Comparison of ENCODE assay signal across 18 cellular contexts in the genomic region with DNA sequence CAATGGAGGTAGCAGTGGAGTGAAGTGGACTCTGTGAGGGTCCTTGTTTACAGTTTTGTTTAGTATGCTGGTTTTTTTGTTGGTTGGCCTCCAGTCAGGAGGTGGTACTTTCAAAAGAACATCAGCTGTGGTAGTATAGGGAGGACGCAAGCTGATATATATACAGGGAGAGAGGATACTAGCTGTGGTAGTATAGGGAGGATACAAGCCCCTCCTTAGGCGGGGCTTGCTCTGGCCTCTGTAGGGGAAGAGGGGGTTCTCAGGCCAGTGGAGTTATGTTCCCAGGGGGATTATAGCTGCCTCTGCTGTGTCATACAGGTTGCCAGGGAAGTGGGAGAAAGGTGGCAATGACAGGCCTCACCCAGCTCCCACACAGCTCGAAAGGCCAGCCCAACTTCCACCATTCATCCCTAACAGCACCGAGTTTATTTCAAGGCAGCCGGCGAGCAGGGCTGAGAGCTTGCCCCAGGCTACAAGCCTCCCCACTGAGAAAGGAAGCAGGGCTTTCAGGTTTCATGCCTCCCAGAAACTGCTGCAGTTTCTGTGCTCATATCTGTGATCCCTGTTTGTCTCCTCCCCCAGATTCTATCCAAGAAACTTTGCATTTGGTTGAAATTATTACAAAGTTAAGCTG. TPM values are rescaled to one million over a fixed set of nuclear protein-coding genes. Genes with fewer than 3 reads are reported as not detected.
DNase-seq lines count a peak whose midpoint lies in the region; ATAC-seq, FAIRE-seq and TF ChIP-seq lines count a peak whose summit lies in the region.
"Had no signal": no experiment of that assay in that cellular context is flagged by ENCODE, and none has a peak within 500 bp of the region (broad histone marks: within the 10 kb centered on the region; RNA-seq: fewer than 3 reads in every experiment).

No MANE protein-coding gene starts in this region.

- CTCF ChIA-PET in WTC11 (lab: Charles Lee): interaction anchor here (0.9 to 1.6 kb wide), 2 partner anchors 9 to 60 kb away, joined by 3 to 4 read pairs; no protein-coding TSS in a partner anchor

- H3K4me3 ChIP-seq in HUES64 (ENCODE audit: low read length) (no peak overlapping the region), mesendoderm (ENCODE audit: low read length) (no peak overlapping the region), right atrium auricular region (no peak overlapping the region)

- no peak overlapping the region for H2BK120ac ChIP-seq in mesendoderm (ENCODE audit: low read depth, low read length)

- H3K9ac ChIP-seq in HUES64 (ENCODE audit: low read depth, low read length) (no peak overlapping the region), mesendoderm (ENCODE audit: low read length) (no peak overlapping the region)

- peak overlapping the region; percentile 40; the same call in 1 of the 2 replicates for H3K27ac ChIP-seq in HUES64 (ENCODE audit: low read depth, low read length)
- peak overlapping the region; percentile 70 for H3K27ac ChIP-seq in mesendoderm (ENCODE audit: low read depth, low read length)
- no peak overlapping the region for H3K27ac ChIP-seq in right atrium auricular region

- H4K5ac ChIP-seq in mesendoderm (ENCODE audit: low read length): no peak overlapping the region

- H3K79me2 ChIP-seq in mesendoderm (ENCODE audit: control insufficient read depth, insufficient read depth, low read length): no peaks in the 10 kb centered on the region

- POLR2A ChIA-PET in WTC11 (lab: Charles Lee): interaction anchor here (0.9 kb wide), 1 partner anchor 522 kb away, joined by 3 read pairs; no protein-coding TSS in a partner anchor

- no peak for TF ChIP-seq CTCF in WTC11 (IDR thresholded peaks at IDR 0.05)
- no peak for TF ChIP-seq CTCF in right atrium auricular region (IDR thresholded peaks at IDR 0.05)

- ATAC-seq in WTC11 (peak; percentile 92), GM21576 (IDR thresholded peaks at IDR 0.05; ENCODE audit: unreplicated experiment) (no peak)

- DNase-seq in Daoy (ENCODE audit: low read depth) (peak; percentile 34), WTC11 (ENCODE audit: low spot score) (peak; percentile 40), mesendoderm (peak; percentile 65), right atrium auricular region (ENCODE audit: low spot score) (no peak), GM12892 (ENCODE audit: insufficient read length) (no peak), NCI-H1417 treated with DMSO at 0.1 percent for 48 hours (lab: John Stamatoyannopoulos, UW) (no peak)
- DNase-seq: Caco-2; GDM1; H7; NCI-H1092 treated with DMSO at 0.1 percent for 48 hours; NCI-H187; NCI-H524; NK-92 treated with Interleukin-12 subunit alpha and Interleukin-12 subunit beta, amount 100 ng/mL, for 24 hours had no signal

- FAIRE-seq in GM12892 (lab: Jason Lieb, UNC): no peak
- FAIRE-seq: A204.1 had no signal

- H3K36me3 Mint-ChIP-seq in WTC11: peaks cover 10% of the 10 kb centered on the region
- H3K36me3 Mint-ChIP-seq: CD14-positive monocyte had no signal

- H3K18ac ChIP-seq in mesendoderm (ENCODE audit: low read length): no peak overlapping the region

- H2AK5ac ChIP-seq in mesendoderm (ENCODE audit: low read length): no peak overlapping the region

- no peak overlapping the region for H3K4me2 ChIP-seq in mesendoderm (ENCODE audit: low read length)

- H2BK15ac ChIP-seq in mesendoderm (replicated peaks; ENCODE audit: low read depth): no peak overlapping the region

- TF ChIP-seq POLR2A in GM12892 (IDR thresholded peaks at IDR 0.05; ENCODE audit: low read depth, low read length): no peak

- peaks cover 19% of the 10 kb centered on the region for H3K4me1 Mint-ChIP-seq in WTC11
- H3K4me1 Mint-ChIP-seq: CD14-positive monocyte had no signal

- peaks cover 4% of the 10 kb centered on the region; the same call in 1 of the 2 replicates for H3K27me3 Mint-ChIP-seq in WTC11 (ENCODE audit: low read depth)

- no peak overlapping the region for H3K4me3 Mint-ChIP-seq in WTC11
- H3K4me3 Mint-ChIP-seq: CD14-positive monocyte had no signal

- WGBS in HUES64: 49% methylated on average over 6 of the region's 6 CpGs
- no CpG with 5 or more reads among the region's 6 CpGs for WGBS in mesendoderm (ENCODE audit: extremely low coverage, insufficient coverage, low lambda C conversion rate)

- H3K9me3 Mint-ChIP-seq in WTC11: peaks cover 17% of the 10 kb centered on the region

- no peak overlapping the region for H2BK5ac ChIP-seq in mesendoderm (ENCODE audit: low read length)

- H3K36me3 ChIP-seq in HUES64 (ENCODE audit: insufficient read depth, low read length) (no peaks in the 10 kb centered on the region), mesendoderm (ENCODE audit: control insufficient read depth, insufficient read depth, low read length) (no peaks in the 10 kb centered on the region), right atrium auricular region (no peaks in the 10 kb centered on the region)

- H3K23ac ChIP-seq in mesendoderm (ENCODE audit: low read length): no peak overlapping the region

- no peak overlapping the region for H3K4ac ChIP-seq in mesendoderm (ENCODE audit: low read depth, low read length)

- H3K27me3 ChIP-seq in HUES64 (ENCODE audit: insufficient read depth, low read length) (no peaks in the 10 kb centered on the region), mesendoderm (ENCODE audit: insufficient read depth, low read length, poor library complexity) (no peaks in the 10 kb centered on the region), right atrium auricular region (no peaks in the 10 kb centered on the region)

- H3K9me3 ChIP-seq in HUES64 (ENCODE audit: insufficient read depth, low read depth, low read length) (0 out of 2 replicates have a peak, but pooled peaks cover 2% of the 10 kb centered on the region), right atrium auricular region (no peaks in the 10 kb centered on the region)
- H3K9me3 ChIP-seq: Caco-2 had no signal

- no peaks in the 10 kb centered on the region for H3K79me1 ChIP-seq in mesendoderm (ENCODE audit: low read length)

- H3K56ac ChIP-seq in mesendoderm (ENCODE audit: low read length): no peak overlapping the region

- H3K4me1 ChIP-seq in HUES64 (ENCODE audit: insufficient read depth, low read length): peaks cover 8% of the 10 kb centered on the region
- no peaks in the 10 kb centered on the region for H3K4me1 ChIP-seq in mesendoderm (ENCODE audit: control insufficient read depth, low read depth, low read length)
- no peaks in the 10 kb centered on the region for H3K4me1 ChIP-seq in right atrium auricular region
- H3K4me1 ChIP-seq: Caco-2 had no signal

- H3K27ac Mint-ChIP-seq in WTC11: peak overlapping the region; percentile 87
- H3K27ac Mint-ChIP-seq: CD14-positive monocyte had no signal

- H4K8ac ChIP-seq in mesendoderm (ENCODE audit: low read depth, low read length): peak overlapping the region; percentile 82

TF ChIP-seq in WTC11, 78 proteins besides CTCF, POLR2A, EP300 and RAD21:
- TF ChIP-seq IRF2 (CRISPR knock-in tag; IDR thresholded peaks at IDR 0.05; ENCODE audit: borderline replicate concordance, low read depth): no peak
- TF ChIP-seq, protein P1, sequence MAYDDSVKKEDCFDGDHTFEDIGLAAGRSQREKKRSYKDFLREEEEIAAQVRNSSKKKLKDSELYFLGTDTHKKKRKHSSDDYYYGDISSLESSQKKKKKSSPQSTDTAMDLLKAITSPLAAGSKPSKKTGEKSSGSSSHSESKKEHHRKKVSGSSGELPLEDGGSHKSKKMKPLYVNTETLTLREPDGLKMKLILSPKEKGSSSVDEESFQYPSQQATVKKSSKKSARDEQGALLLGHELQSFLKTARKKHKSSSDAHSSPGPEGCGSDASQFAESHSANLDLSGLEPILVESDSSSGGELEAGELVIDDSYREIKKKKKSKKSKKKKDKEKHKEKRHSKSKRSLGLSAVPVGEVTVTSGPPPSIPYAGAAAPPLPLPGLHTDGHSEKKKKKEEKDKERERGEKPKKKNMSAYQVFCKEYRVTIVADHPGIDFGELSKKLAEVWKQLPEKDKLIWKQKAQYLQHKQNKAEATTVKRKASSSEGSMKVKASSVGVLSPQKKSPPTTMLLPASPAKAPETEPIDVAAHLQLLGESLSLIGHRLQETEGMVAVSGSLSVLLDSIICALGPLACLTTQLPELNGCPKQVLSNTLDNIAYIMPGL (CRISPR knock-in tag; IDR thresholded peaks at IDR 0.05): no peak
- TF ChIP-seq JUN (CRISPR knock-in tag; IDR thresholded peaks at IDR 0.05): no peak

RNA-seq across cellular contexts. Expression of gene OR52E6, which starts 10.4 kb away (rescaled TPM):
- total RNA-seq in Daoy (2014; rRNA removed; shearing (Covaris generic)): not detected in 2 replicates
- not detected for polyA plus RNA-seq in HUES64 (2013, experiment 1 of 2)
- not detected for polyA plus RNA-seq in HUES64 (2013, experiment 2 of 2)
- total RNA-seq in WTC11 (2021): not detected in 3 replicates
- polyA plus RNA-seq in mesendoderm (2013, experiment 1 of 2): not detected
- not detected for polyA plus RNA-seq in mesendoderm (2013, experiment 2 of 2)
- total RNA-seq in right atrium auricular region: not detected
- polyA plus RNA-seq in GM12892 (2012; ENCODE audit: missing spikeins): not detected
- total RNA-seq: Caco-2; H7; T-helper 1 cell treated with Interleukin-12 subunit alpha and Interleukin-12 subunit beta and Interleukin-4 antibody, amounts not matched to agents 30 ng/mL and 1 ng/mL, for 36 hours had no signal
- polyA plus RNA-seq: CD14-positive monocyte had no signal

RNA-seq across cellular contexts. Expression of gene OR52N2, which starts 22.6 kb away (rescaled TPM):
- total RNA-seq in Daoy (2014; rRNA removed; shearing (Covaris generic)): not detected in 2 replicates
- polyA plus RNA-seq in HUES64 (2013, experiment 1 of 2): not detected
- not detected for polyA plus RNA-seq in HUES64 (2013, experiment 2 of 2)
- 0.25 to 0.34 TPM in 2 of 3 replicates, not detected in the other for total RNA-seq in WTC11 (2021)
- 0.46 TPM for polyA plus RNA-seq in mesendoderm (2013, experiment 1 of 2)
- 0.41 TPM for polyA plus RNA-seq in mesendoderm (2013, experiment 2 of 2)
- not detected for total RNA-seq in right atrium auricular region
- polyA plus RNA-seq in GM12892 (2012; ENCODE audit: missing spikeins): not detected
- total RNA-seq: Caco-2; H7; T-helper 1 cell treated with Interleukin-12 subunit alpha and Interleukin-12 subunit beta and Interleukin-4 antibody, amounts not matched to agents 30 ng/mL and 1 ng/mL, for 36 hours had no signal
- polyA plus RNA-seq: CD14-positive monocyte had no signal

RNA-seq across cellular contexts. Expression of gene OR52E8, which starts 26.2 kb away (rescaled TPM):
- total RNA-seq in Daoy (2014; rRNA removed; shearing (Covaris generic)): 0.15 TPM in 1 of 2 replicates, not detected in the other
- polyA plus RNA-seq in HUES64 (2013, experiment 1 of 2): not detected
- not detected for polyA plus RNA-seq in HUES64 (2013, experiment 2 of 2)
- total RNA-seq in WTC11 (2021) (not detected in 3 replicates), right atrium auricular region (not detected)
- polyA plus RNA-seq in mesendoderm (2013, experiment 1 of 2): not detected
- polyA plus RNA-seq in mesendoderm (2013, experiment 2 of 2): not detected
- not detected for polyA plus RNA-seq in GM12892 (2012; ENCODE audit: missing spikeins)
- total RNA-seq: Caco-2; H7; T-helper 1 cell treated with Interleukin-12 subunit alpha and Interleukin-12 subunit beta and Interleukin-4 antibody, amounts not matched to agents 30 ng/mL and 1 ng/mL, for 36 hours had no signal
- polyA plus RNA-seq: CD14-positive monocyte had no signal

RNA-seq across cellular contexts. Expression of gene OR52N1, which starts 40.2 kb away (rescaled TPM):
- total RNA-seq in Daoy (2014; rRNA removed; shearing (Covaris generic)): 0.15 TPM in 1 of 2 replicates, not detected in the other
- polyA plus RNA-seq in HUES64 (2013, experiment 1 of 2): not detected
- polyA plus RNA-seq in HUES64 (2013, experiment 2 of 2): not detected
- total RNA-seq in WTC11 (2021) (0.07 TPM in 1 of 3 replicates, not detected in the others), right atrium auricular region (not detected)
- polyA plus RNA-seq in mesendoderm (2013, experiment 1 of 2): not detected
- polyA plus RNA-seq in mesendoderm (2013, experiment 2 of 2): not detected
- polyA plus RNA-seq in GM12892 (2012; ENCODE audit: missing spikeins): not detected
- total RNA-seq: Caco-2; H7; T-helper 1 cell treated with Interleukin-12 subunit alpha and Interleukin-12 subunit beta and Interleukin-4 antibody, amounts not matched to agents 30 ng/mL and 1 ng/mL, for 36 hours had no signal
- polyA plus RNA-seq: CD14-positive monocyte had no signal

RNA-seq across cellular contexts. Expression of gene OR52N5, which starts 48.2 kb away (rescaled TPM):
- not detected in 2 replicates for total RNA-seq in Daoy (2014; rRNA removed; shearing (Covaris generic))
- not detected for polyA plus RNA-seq in HUES64 (2013, experiment 1 of 2)
- not detected for polyA plus RNA-seq in HUES64 (2013, experiment 2 of 2)
- total RNA-seq in WTC11 (2021): 0.07 TPM in 1 of 3 replicates, not detected in the others
- not detected for polyA plus RNA-seq in mesendoderm (2013, experiment 1 of 2)
- polyA plus RNA-seq in mesendoderm (2013, experiment 2 of 2): not detected
- not detected for total RNA-seq in right atrium auricular region
- 0.17 TPM for polyA plus RNA-seq in GM12892 (2012; ENCODE audit: missing spikeins)
- total RNA-seq: Caco-2; H7; T-helper 1 cell treated with Interleukin-12 subunit alpha and Interleukin-12 subunit beta and Interleukin-4 antibody, amounts not matched to agents 30 ng/mL and 1 ng/mL, for 36 hours had no signal
- polyA plus RNA-seq: CD14-positive monocyte had no signal

Comparison
In these comparisons a context has a peak if more than half of its experiments do, and no peak if none do; other contexts are left out.
1. DNase-seq: peak in Daoy (single experiment), WTC11 (single experiment) and mesendoderm (single experiment); none in right atrium auricular region (single experiment), GM12892 (single experiment) and NCI-H1417 treated with DMSO at 0.1 percent for 48 hours (single experiment).
2. H3K27ac ChIP-seq: peak in HUES64 (single experiment) and mesendoderm (single experiment); none in right atrium auricular region (0 of 2).